16 cellular contexts compared by ENCODE assay signal in genomic region chr16:57701759-57702371, GRCh38. TPM values are rescaled to one million over a fixed set of nuclear protein-coding genes. Genes with fewer than 3 reads are reported as not detected.
DNase-seq lines count a peak whose midpoint lies in the region; ATAC-seq and TF ChIP-seq lines count a peak whose summit lies in the region.
"Had no signal": no experiment of that assay in that cellular context is flagged by ENCODE, and none has a peak within 500 bp of the region (broad histone marks: within the 10 kb centered on the region; RNA-seq: fewer than 3 reads in every experiment).

No MANE protein-coding gene starts in this region.

- H3K27ac ChIP-seq in left ventricle myocardium inferior (replicated peaks) (no peak overlapping the region), hepatocyte (peak overlapping the region; percentile 72)

- H3K27me3 ChIP-seq in left ventricle myocardium inferior (ENCODE audit: low read depth): no peaks in the 10 kb centered on the region
- no peaks in the 10 kb centered on the region for H3K27me3 ChIP-seq in hepatocyte

- H3K4me3 ChIP-seq in left ventricle myocardium inferior (no peak overlapping the region), hepatocyte (no peak overlapping the region)

- intact Hi-C loops in cardiac septum (cut with DNase I): no loop called here
- intact Hi-C loops in left ventricle myocardium inferior (cut with micrococcal nuclease): no loop called here

- DNase-seq in cardiac septum (ENCODE audit: low spot score) (peak; percentile 68), left ventricle myocardium inferior (no peak), hepatocyte (ENCODE audit: low spot score) (peak; percentile 33), omental fat pad (ENCODE audit: low spot score) (no peak), stromal cell of bone marrow (ENCODE audit: low read depth) (peak; percentile 6), COR-L47 (lab: John Stamatoyannopoulos, UW) (no peak), occipital lobe (lab: John Stamatoyannopoulos, UW) (no peak)
- no peak for DNase-seq in stimulated activated CD4-positive, alpha-beta T cell treated with anti-CD3 and anti-CD28 coated beads, Interleukin-2, amount 100 ng/mL, for 48 hours
- DNase-seq: 8988T, C1 segment of cervical spinal cord, NCI-H1436, NCI-H2029 treated with DMSO at 0.1 percent for 48 hours, NCI-H524 had no signal

- TF ChIP-seq CTCF in left ventricle myocardium inferior (IDR thresholded peaks at IDR 0.05; ENCODE audit: borderline replicate concordance): no peak
- TF ChIP-seq CTCF in hepatocyte (IDR thresholded peaks at IDR 0.05; ENCODE audit: poor library complexity): no peak
- no peak for TF ChIP-seq CTCF in omental fat pad (IDR thresholded peaks at IDR 0.05)

- H3K4me2 ChIP-seq in hepatocyte: no peak overlapping the region

- ATAC-seq in omental fat pad (ENCODE audit: low FRiP score): peak; percentile 79

- H3K4me1 ChIP-seq in left ventricle myocardium inferior (no peaks in the 10 kb centered on the region), hepatocyte (ENCODE audit: insufficient read depth) (peaks cover 29% of the 10 kb centered on the region)

- no peaks in the 10 kb centered on the region for H3K9me3 ChIP-seq in left ventricle myocardium inferior (replicated peaks)
- no peaks in the 10 kb centered on the region for H3K9me3 ChIP-seq in hepatocyte (ENCODE audit: low read depth)

- H2AFZ ChIP-seq in hepatocyte: no peak overlapping the region

- H4K20me1 ChIP-seq in hepatocyte (ENCODE audit: insufficient read depth, poor library complexity, severe bottlenecking): no peaks in the 10 kb centered on the region

- H3K36me3 ChIP-seq in left ventricle myocardium inferior (no peaks in the 10 kb centered on the region), hepatocyte (replicated peaks; ENCODE audit: insufficient read depth, low read depth) (no peaks in the 10 kb centered on the region)

- no peaks in the 10 kb centered on the region for H3K9me2 ChIP-seq in hepatocyte (replicated peaks; ENCODE audit: insufficient read depth)

- 79% methylated on average over 23 of the region's 23 CpGs for WGBS in hepatocyte (ENCODE audit: low lambda C conversion rate, missing lambda C conversion rate)

- no peaks in the 10 kb centered on the region for H3K79me2 ChIP-seq in hepatocyte

RNA-seq across cellular contexts. Expression of gene DRC7, which starts 7.3 kb away (rescaled TPM):
- total RNA-seq in cardiac septum (not detected), left ventricle myocardium inferior (not detected), hepatocyte (0.27 TPM in 1 of 2 replicates, not detected in the other), omental fat pad (under 1 TPM in 1 of 4 donors, not detected in 3; 0.65 TPM), occipital lobe (0.78 TPM)
- polyA plus RNA-seq in hepatocyte: 0.93 TPM in 1 of 2 replicates, not detected in the other
- total RNA-seq: LHCN-M2, RPMI7951 had no signal

RNA-seq across cellular contexts. Expression of gene KATNB1, which starts 33.7 kb away (rescaled TPM):
- total RNA-seq in cardiac septum (8.9 TPM), left ventricle myocardium inferior (11.2 TPM), hepatocyte (8.9 and 12.3 TPM in 2 replicates), omental fat pad (10 to 100 TPM in 3 of 4 donors, 1 to 10 TPM in 1; 8.7 to 23.5 (median 14.1) TPM), occipital lobe (27.8 TPM)
- 15.3 and 19.0 TPM in 2 replicates for polyA plus RNA-seq in hepatocyte

RNA-seq across cellular contexts. Expression of gene ADGRG3, which starts 33.8 kb away (rescaled TPM):
- 1.0 TPM for total RNA-seq in cardiac septum
- 0.36 TPM for total RNA-seq in left ventricle myocardium inferior
- total RNA-seq in hepatocyte: 0.20 TPM in 1 of 2 replicates, not detected in the other
- polyA plus RNA-seq in hepatocyte: not detected in 2 replicates
- 10 to 100 TPM in 1 of 4 donors, 1 to 10 TPM in 3; 2.3 to 17.7 (median 4.4) TPM for total RNA-seq in omental fat pad
- total RNA-seq in occipital lobe: 0.16 TPM
- total RNA-seq: H4, LHCN-M2, RPMI7951 had no signal

Comparison
In these comparisons a context has a peak if more than half of its experiments do, and no peak if none do; other contexts are left out.
1. DNase-seq: peak in cardiac septum (single experiment), hepatocyte (single experiment) and stromal cell of bone marrow (single experiment); none in left ventricle myocardium inferior (single experiment), omental fat pad (single experiment), COR-L47 (single experiment), occipital lobe (single experiment) and stimulated activated CD4-positive, alpha-beta T cell treated with anti-CD3 and anti-CD28 coated beads, Interleukin-2, amount 100 ng/mL, for 48 hours (0 of 2).